18 cellular contexts compared by ENCODE assay signal in the genomic region with DNA sequence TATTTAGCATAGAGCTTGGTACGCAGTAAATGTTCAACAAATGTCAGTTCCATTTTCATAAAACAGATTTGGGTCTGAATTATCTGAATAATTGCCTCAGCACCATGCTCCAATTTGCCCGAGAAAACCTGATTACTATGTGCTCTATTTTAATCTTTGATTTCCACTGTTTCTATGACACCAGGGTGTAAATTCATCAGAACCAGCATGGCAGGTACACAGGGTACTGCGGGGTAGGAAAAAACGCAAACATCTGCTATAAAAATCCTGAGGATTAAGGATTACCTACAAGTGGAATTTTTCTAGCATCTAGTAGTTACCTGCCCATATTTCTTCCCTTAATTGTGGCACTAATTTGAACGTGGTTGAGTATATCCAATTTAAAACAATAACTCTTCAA.
"Had no signal": no experiment of that assay in that cellular context is flagged by ENCODE, and none has a peak within 500 bp of the region (broad histone marks: within the 10 kb centered on the region; RNA-seq: fewer than 3 reads in every experiment).

No MANE protein-coding gene starts in this region.

- H3K27me3 ChIP-seq: dorsolateral prefrontal cortex, esophagus muscularis mucosa, foreskin keratinocyte, gastroesophageal sphincter, heart right ventricle, left lung had no signal

- H3K27ac ChIP-seq: coronary artery, dorsolateral prefrontal cortex, esophagus muscularis mucosa, foreskin keratinocyte, gastroesophageal sphincter, heart right ventricle, left lung, lower lobe of right lung had no signal

- H3K4me1 ChIP-seq: gastroesophageal sphincter, left lung, lower lobe of right lung had no signal

- H3K27me3 Mint-ChIP-seq: naive B cell had no signal

- H3K4me3 Mint-ChIP-seq: mesothelial cell of epicardium, naive B cell had no signal

- ATAC-seq: foreskin keratinocyte, gastroesophageal sphincter, heart right ventricle, left cardiac atrium, left lung, left ventricle myocardium superior, lower lobe of right lung, mucosa of descending colon had no signal

- H3K4me3 ChIP-seq: coronary artery, dorsolateral prefrontal cortex, esophagus muscularis mucosa, gastroesophageal sphincter, heart right ventricle, left lung, lower lobe of right lung, mucosa of descending colon had no signal

- H3K9me3 ChIP-seq: esophagus muscularis mucosa, gastroesophageal sphincter, heart right ventricle, left lung, lower lobe of right lung, mucosa of descending colon had no signal

- DNase-seq: dermis blood vessel endothelial cell; dorsolateral prefrontal cortex; effector CD4-positive, alpha-beta T cell; effector memory CD4-positive, alpha-beta T cell; foreskin keratinocyte; heart right ventricle; hippocampal formation; left cardiac atrium; left lung; left ventricle myocardium superior; lower lobe of right lung; mesenchymal stem cell; mucosa of descending colon; naive B cell had no signal

- H3K9me3 Mint-ChIP-seq: mesothelial cell of epicardium, naive B cell had no signal

- H3K4me1 Mint-ChIP-seq: naive B cell had no signal
